Comparison of ENCODE assay signal across 10 cellular contexts in genomic region chrX:154413142-154413541, GRCh38. TPM values are rescaled to one million over a fixed set of nuclear protein-coding genes. Genes with fewer than 3 reads are reported as not detected.
A peak's percentile ranks its signal among the peaks of the same experiment; 100 is the strongest.
DNase-seq lines count a peak whose midpoint lies in the region; ATAC-seq and TF ChIP-seq lines count a peak whose summit lies in the region.
"Had no signal": no experiment of that assay in that cellular context is flagged by ENCODE, and none has a peak within 500 bp of the region (broad histone marks: within the 10 kb centered on the region; RNA-seq: fewer than 3 reads in every experiment).

No MANE protein-coding gene starts in this region.

- in situ Hi-C loops in brain microvascular endothelial cell (cut with HindIII; ENCODE audit: low pct_ligation_motif_present, low sequenced_read_pairs) = no loop called here

- peaks cover 22% of the 10 kb centered on the region for H3K4me1 Mint-ChIP-seq in activated CD4-positive, alpha-beta T cell treated with anti-CD3 and anti-CD28 coated beads, Interleukin-2, amount 10 ng/mL, durations not matched to agents 7 days and 5 days
- peaks cover 5% of the 10 kb centered on the region for H3K4me1 Mint-ChIP-seq in activated naive CD8-positive, alpha-beta T cell (ENCODE audit: low read depth)
- peaks cover 13% of the 10 kb centered on the region for H3K4me1 Mint-ChIP-seq in neural progenitor cell

- H3K9me3 Mint-ChIP-seq in activated CD4-positive, alpha-beta T cell treated with anti-CD3 and anti-CD28 coated beads, Interleukin-2, amount 10 ng/mL, durations not matched to agents 7 days and 5 days = no peaks in the 10 kb centered on the region
- no peaks in the 10 kb centered on the region for H3K9me3 Mint-ChIP-seq in activated naive CD8-positive, alpha-beta T cell (ENCODE audit: low read depth)
- peaks cover 22% of the 10 kb centered on the region for H3K9me3 Mint-ChIP-seq in neural progenitor cell

- POLR2A ChIA-PET in activated CD4-positive, alpha-beta T cell treated with anti-CD3 and anti-CD28 coated beads, Interleukin-2, amount 10 ng/mL, durations not matched to agents 7 days and 5 days (lab: Charles Lee) = no interaction called here

- CTCF ChIA-PET in activated CD4-positive, alpha-beta T cell treated with anti-CD3 and anti-CD28 coated beads, Interleukin-2, amount 10 ng/mL, durations not matched to agents 7 days and 5 days (lab: Charles Lee) = interaction anchor here (1.0 kb wide), 1 partner anchor 14 kb away, joined by 3 read pairs; the partner anchor contains the start of gene RPL10

- H2AFZ ChIP-seq in neural progenitor cell (replicated peaks) = no peak overlapping the region

- no peak overlapping the region for H3K4me3 ChIP-seq in neural progenitor cell
- no peak overlapping the region for H3K4me3 ChIP-seq in brain microvascular endothelial cell (ENCODE audit: low read depth, low read length)

- peaks cover 18% of the 10 kb centered on the region for H3F3A ChIP-seq in neural progenitor cell (ENCODE audit: low read depth)

- H3K36me3 Mint-ChIP-seq in activated CD4-positive, alpha-beta T cell treated with anti-CD3 and anti-CD28 coated beads, Interleukin-2, amount 10 ng/mL, durations not matched to agents 7 days and 5 days (ENCODE audit: low read depth) = peaks cover 23% of the 10 kb centered on the region
- H3K36me3 Mint-ChIP-seq in activated naive CD8-positive, alpha-beta T cell = no peaks in the 10 kb centered on the region
- peaks cover 7% of the 10 kb centered on the region for H3K36me3 Mint-ChIP-seq in neural progenitor cell

- H3K79me2 ChIP-seq in neural progenitor cell (ENCODE audit: low read depth) = peaks cover 8% of the 10 kb centered on the region

- H3K9ac ChIP-seq in neural progenitor cell = no peak overlapping the region

- H3K27ac ChIP-seq in KOPT-K1 (ENCODE audit: low read depth, low read length, poor library complexity, severe bottlenecking) (peak overlapping the region; percentile 86), neural progenitor cell (no peak overlapping the region), brain microvascular endothelial cell (no peak overlapping the region)

- DNase-seq in activated CD4-positive, alpha-beta T cell treated with anti-CD3 and anti-CD28 coated beads, Interleukin-2, amount 10 ng/mL, durations not matched to agents 7 days and 5 days = no peak
- DNase-seq in activated CD4-positive, alpha-beta T cell treated with anti-CD3 and anti-CD28 coated beads, Interleukin-2, amount 50 U/mL, for 1 hour = no peak
- DNase-seq in neural progenitor cell (ENCODE audit: low spot score) (no peak), brain microvascular endothelial cell (no peak), activated gamma-delta T cell (lab: John Stamatoyannopoulos, UW) (no peak)
- DNase-seq: NCI-H2171 had no signal

- H3K36me3 ChIP-seq in KOPT-K1 (ENCODE audit: insufficient read depth, low read length) (peaks cover 7% of the 10 kb centered on the region; the same call in 1 of the 2 replicates), neural progenitor cell (no peaks in the 10 kb centered on the region), brain microvascular endothelial cell (replicated peaks) (no peaks in the 10 kb centered on the region)
- H3K36me3 ChIP-seq: thoracic aorta had no signal

- H3K4me2 ChIP-seq in neural progenitor cell = no peak overlapping the region

- peak overlapping the region; percentile 79 for H3K4me3 Mint-ChIP-seq in activated CD4-positive, alpha-beta T cell treated with anti-CD3 and anti-CD28 coated beads, Interleukin-2, amount 10 ng/mL, durations not matched to agents 7 days and 5 days
- H3K4me3 Mint-ChIP-seq in activated naive CD8-positive, alpha-beta T cell = peak overlapping the region; percentile 82
- peak overlapping the region; percentile 53 for H3K4me3 Mint-ChIP-seq in neural progenitor cell

- H3K9me3 ChIP-seq in KOPT-K1 (ENCODE audit: insufficient read depth, low read length, poor library complexity, severe bottlenecking) (no peaks in the 10 kb centered on the region), neural progenitor cell (ENCODE audit: low read depth) (no peaks in the 10 kb centered on the region)
- H3K9me3 ChIP-seq: thoracic aorta had no signal

- H3K4me1 ChIP-seq in neural progenitor cell = no peaks in the 10 kb centered on the region

- no peaks in the 10 kb centered on the region for H4K20me1 ChIP-seq in neural progenitor cell (ENCODE audit: low read depth)

- peak overlapping the region; percentile 92 for H3K27ac Mint-ChIP-seq in activated CD4-positive, alpha-beta T cell treated with anti-CD3 and anti-CD28 coated beads, Interleukin-2, amount 10 ng/mL, durations not matched to agents 7 days and 5 days
- H3K27ac Mint-ChIP-seq in activated naive CD8-positive, alpha-beta T cell = no peak overlapping the region
- H3K27ac Mint-ChIP-seq in neural progenitor cell = no peak overlapping the region

- ATAC-seq in GM21423 (IDR thresholded peaks at IDR 0.05; ENCODE audit: unreplicated experiment) = no peak

- no peaks in the 10 kb centered on the region for H3K27me3 Mint-ChIP-seq in activated CD4-positive, alpha-beta T cell treated with anti-CD3 and anti-CD28 coated beads, Interleukin-2, amount 10 ng/mL, durations not matched to agents 7 days and 5 days
- H3K27me3 Mint-ChIP-seq in activated naive CD8-positive, alpha-beta T cell = no peaks in the 10 kb centered on the region
- peaks cover 4% of the 10 kb centered on the region for H3K27me3 Mint-ChIP-seq in neural progenitor cell (ENCODE audit: insufficient read depth, low read depth)

- H3K27me3 ChIP-seq in neural progenitor cell (no peaks in the 10 kb centered on the region), brain microvascular endothelial cell (replicated peaks) (no peaks in the 10 kb centered on the region)

- TF ChIP-seq CTCF in neural progenitor cell (IDR thresholded peaks at IDR 0.05) (no peak), brain microvascular endothelial cell (IDR thresholded peaks at IDR 0.05; ENCODE audit: low read depth, low read length, missing control alignments) (no peak)

RNA-seq across cellular contexts. Expression of gene TAFAZZIN, which starts 1.8 kb away (rescaled TPM):
- 100 to 1,000 TPM in 1 of 2 experiments, 10 to 100 TPM in 1; 86.6 to 104 TPM for total RNA-seq in activated CD4-positive, alpha-beta T cell treated with anti-CD3 and anti-CD28 coated beads, Interleukin-2, amount 10 ng/mL, durations not matched to agents 7 days and 5 days
- 19.8 and 46.5 TPM in 2 replicates for total RNA-seq in neural progenitor cell (ENCODE audit: low replicate concordance)

RNA-seq across cellular contexts. Expression of gene DNASE1L1, which starts 4.1 kb away (rescaled TPM):
- total RNA-seq in activated CD4-positive, alpha-beta T cell treated with anti-CD3 and anti-CD28 coated beads, Interleukin-2, amount 10 ng/mL, durations not matched to agents 7 days and 5 days = 10 to 100 TPM; 21.8 to 24.3 TPM
- total RNA-seq in neural progenitor cell (ENCODE audit: low replicate concordance) = 14.2 and 27.2 TPM in 2 replicates

RNA-seq across cellular contexts. Expression of gene RPL10, which starts 15.0 kb away (rescaled TPM):
- total RNA-seq in activated CD4-positive, alpha-beta T cell treated with anti-CD3 and anti-CD28 coated beads, Interleukin-2, amount 10 ng/mL, durations not matched to agents 7 days and 5 days = 1,000 to 10,000 TPM; 1,884 to 2,727 TPM
- total RNA-seq in neural progenitor cell (ENCODE audit: low replicate concordance) = 4,507 and 7,403 TPM in 2 replicates

RNA-seq across cellular contexts. Expression of gene ATP6AP1, which starts 15.3 kb away (rescaled TPM):
- total RNA-seq in activated CD4-positive, alpha-beta T cell treated with anti-CD3 and anti-CD28 coated beads, Interleukin-2, amount 10 ng/mL, durations not matched to agents 7 days and 5 days = 10 to 100 TPM; 46.1 to 46.9 TPM
- 22.6 and 47.4 TPM in 2 replicates for total RNA-seq in neural progenitor cell (ENCODE audit: low replicate concordance)

RNA-seq across cellular contexts. Expression of gene GDI1, which starts 23.8 kb away (rescaled TPM):
- total RNA-seq in activated CD4-positive, alpha-beta T cell treated with anti-CD3 and anti-CD28 coated beads, Interleukin-2, amount 10 ng/mL, durations not matched to agents 7 days and 5 days = 100 to 1,000 TPM; 118 to 123 TPM
- 119 and 244 TPM in 2 replicates for total RNA-seq in neural progenitor cell (ENCODE audit: low replicate concordance)
